ENCODE assay signal across 16 cellular contexts in the genomic region with DNA sequence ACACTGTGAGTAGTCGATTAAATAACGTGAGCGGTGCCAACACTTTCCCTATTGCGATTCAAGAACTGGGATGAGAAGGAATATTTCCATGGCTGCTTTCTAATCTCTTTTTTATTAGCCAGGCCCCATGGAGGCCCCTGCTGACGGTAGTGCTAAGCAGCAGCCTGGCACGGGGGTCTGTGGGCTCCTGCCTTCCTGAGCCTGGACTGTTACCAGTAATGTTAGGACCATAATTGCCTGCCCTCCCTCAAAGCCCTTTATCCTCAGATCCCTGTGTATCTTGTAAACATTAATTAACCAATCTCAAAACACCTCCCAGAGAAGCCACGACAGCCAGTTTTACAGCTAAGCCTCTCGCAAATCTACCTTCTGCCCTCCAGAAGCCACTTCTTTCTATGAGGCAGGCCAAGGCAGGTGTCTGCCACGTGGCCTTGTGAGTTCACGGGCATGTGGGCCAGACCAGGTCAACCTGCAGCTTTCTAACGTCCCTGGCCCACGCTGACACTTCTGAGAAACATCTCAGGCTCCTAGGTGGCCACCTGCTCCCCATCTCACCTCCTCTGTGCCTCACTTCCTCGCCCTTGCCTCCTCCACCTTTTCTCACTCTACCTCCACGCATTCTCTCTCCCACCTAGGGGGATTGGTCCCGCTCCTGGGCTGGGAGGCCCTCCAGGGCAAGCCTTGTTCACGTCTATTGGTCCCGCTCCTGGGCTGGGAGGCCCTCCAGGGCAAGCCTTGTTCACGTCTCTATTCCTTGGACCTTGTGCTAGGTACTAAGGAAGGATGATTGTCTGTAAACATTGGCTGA.
"Had no signal": no experiment of that assay in that cellular context is flagged by ENCODE, and none has a peak within 500 bp of the region (broad histone marks: within the 10 kb centered on the region; RNA-seq: fewer than 3 reads in every experiment).

No MANE protein-coding gene starts in this region.

- H3K9me3 Mint-ChIP-seq: activated naive CD4-positive, alpha-beta T cell treated with anti-CD3 and anti-CD28 coated beads, Interleukin-2, amount 50 U/mL, for 24 hours; activated T-helper 17 cell treated with anti-CD3 and anti-CD28 coated beads, Interleukin-2, amount 50 U/mL, for 72 hours; stimulated activated naive B cell treated with anti-CD40 and anti-IgM and Interleukin-4, amounts not matched to agents 10 μg/mL and 1 μg/mL and 100 μg/mL, for 72 hours had no signal

- H3K36me3 Mint-ChIP-seq: stimulated activated naive B cell treated with anti-CD40 and anti-IgM and Interleukin-4, amounts not matched to agents 10 μg/mL and 1 μg/mL and 100 μg/mL, for 72 hours had no signal

- H3K27ac ChIP-seq: dorsolateral prefrontal cortex, neutrophil, right atrium auricular region, upper lobe of right lung had no signal

- H3K27me3 ChIP-seq: dorsolateral prefrontal cortex, neutrophil, right atrium auricular region, upper lobe of right lung had no signal

- H3K9me3 ChIP-seq: neutrophil, right atrium auricular region, upper lobe of right lung had no signal

- H3K4me3 Mint-ChIP-seq: activated naive CD4-positive, alpha-beta T cell treated with anti-CD3 and anti-CD28 coated beads, Interleukin-2, amount 50 U/mL, for 24 hours; activated T-helper 17 cell treated with anti-CD3 and anti-CD28 coated beads, Interleukin-2, amount 50 U/mL, for 72 hours; stimulated activated naive B cell treated with anti-CD40 and anti-IgM and Interleukin-4, amounts not matched to agents 10 μg/mL and 1 μg/mL and 100 μg/mL, for 72 hours had no signal

- DNase-seq: activated CD4-positive, alpha-beta T cell treated with anti-CD3 and anti-CD28 coated beads, Interleukin-2, amount 50 U/mL, for 1 hour; activated CD4-positive, CD25-positive, alpha-beta regulatory T cell; activated T-cell treated with anti-CD3 and anti-CD28 coated beads for 4 hours; left ventricle myocardium superior; mesendoderm; stimulated activated CD4-positive, alpha-beta T cell treated with anti-CD3 and anti-CD28 coated beads, Interleukin-1b, Interleukin-23, amount 100 ng/mL, for 48 hours; stimulated activated naive B cell treated with anti-CD40 and anti-IgM and Interleukin-4, amounts not matched to agents 10 μg/mL and 1 μg/mL and 100 μg/mL, for 72 hours; T-helper 2 cell had no signal

- H3K4me1 ChIP-seq: right atrium auricular region, upper lobe of right lung had no signal

- ATAC-seq: activated T-helper 17 cell treated with anti-CD3 and anti-CD28 coated beads, Interleukin-2, amount 50 U/mL, for 72 hours; esophagus mucosa; left ventricle myocardium superior; stimulated activated naive B cell treated with anti-CD40 and anti-IgM and Interleukin-4, amounts not matched to agents 10 μg/mL and 1 μg/mL and 100 μg/mL, for 72 hours; upper lobe of right lung had no signal

- H3K27ac Mint-ChIP-seq: activated naive CD4-positive, alpha-beta T cell treated with anti-CD3 and anti-CD28 coated beads, Interleukin-2, amount 50 U/mL, for 24 hours; activated T-helper 17 cell treated with anti-CD3 and anti-CD28 coated beads, Interleukin-2, amount 50 U/mL, for 72 hours; stimulated activated naive B cell treated with anti-CD40 and anti-IgM and Interleukin-4, amounts not matched to agents 10 μg/mL and 1 μg/mL and 100 μg/mL, for 72 hours had no signal

- H3K27me3 Mint-ChIP-seq: activated naive CD4-positive, alpha-beta T cell treated with anti-CD3 and anti-CD28 coated beads, Interleukin-2, amount 50 U/mL, for 24 hours had no signal

- H3K36me3 ChIP-seq: neutrophil, right atrium auricular region, upper lobe of right lung had no signal

- H3K4me3 ChIP-seq: dorsolateral prefrontal cortex, right atrium auricular region, smooth muscle cell, upper lobe of right lung had no signal
